24 cellular contexts compared by ENCODE assay signal in the genomic region with DNA sequence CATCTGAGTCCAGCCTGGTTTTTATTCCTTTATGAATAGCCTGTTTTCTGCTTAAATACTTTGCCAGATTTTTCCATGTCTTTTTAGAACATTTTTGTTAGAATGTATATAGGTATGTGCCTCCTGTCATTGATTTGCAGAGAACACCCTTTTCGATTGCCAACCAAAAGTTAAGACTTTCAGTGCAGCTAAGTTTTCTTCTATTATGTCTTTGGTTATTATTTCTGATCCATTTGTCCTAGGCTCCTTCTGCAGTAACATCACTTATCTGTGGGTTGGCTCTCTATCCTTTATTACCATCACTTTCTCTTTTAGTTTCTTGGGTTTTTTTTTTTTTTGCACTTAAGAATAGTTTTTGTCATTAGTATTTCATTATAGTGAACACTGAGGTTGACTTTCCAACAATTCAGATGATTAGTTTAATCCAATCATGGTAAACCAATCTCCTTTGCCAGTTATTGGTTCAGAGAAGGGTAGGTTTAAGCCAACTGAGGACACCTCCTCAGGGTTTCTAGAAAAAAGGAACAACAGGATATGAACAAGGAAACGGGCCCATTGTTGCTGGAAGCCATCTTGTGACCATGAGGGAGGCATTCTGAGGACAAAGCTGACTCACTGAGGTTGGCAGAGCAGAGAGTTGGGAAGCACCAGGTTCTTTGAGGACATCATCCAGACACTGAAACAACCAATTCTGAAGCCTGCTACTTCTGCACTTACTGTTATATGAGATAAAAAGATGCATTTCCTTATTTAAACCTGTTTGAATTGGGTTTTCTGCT. TPM values are rescaled to one million over a fixed set of nuclear protein-coding genes. Genes with fewer than 3 reads are reported as not detected.
DNase-seq lines count a peak whose midpoint lies in the region; ATAC-seq, FAIRE-seq and TF ChIP-seq lines count a peak whose summit lies in the region.
"Had no signal": no experiment of that assay in that cellular context is flagged by ENCODE, and none has a peak within 500 bp of the region (broad histone marks: within the 10 kb centered on the region; RNA-seq: fewer than 3 reads in every experiment).

No MANE protein-coding gene starts in this region.

- intact Hi-C loops in K562 (cut with micrococcal nuclease), result no loop called here

- FAIRE-seq in K562 (lab: Jason Lieb, UNC), result no peak
- FAIRE-seq: GM12891, HepG2 had no signal

- no peak overlapping the region for H3K4me2 ChIP-seq in K562 (ENCODE audit: insufficient read depth, low read length)

- no peak overlapping the region for H2AFZ ChIP-seq in K562 (ENCODE audit: low read depth, low read length)

- no peak for ATAC-seq in K562
- ATAC-seq in HG03460 (IDR thresholded peaks at IDR 0.05; ENCODE audit: unreplicated experiment), result no peak
- ATAC-seq in HG02981 (IDR thresholded peaks at IDR 0.05; ENCODE audit: unreplicated experiment), result no peak
- no peak for ATAC-seq in GM18861 (IDR thresholded peaks at IDR 0.05; ENCODE audit: unreplicated experiment)
- ATAC-seq: HepG2, Panc1, T-cell had no signal

- CTCF ChIA-PET in HEK293 (lab: Yijun Ruan, JAX) (interaction anchor here (0.7 kb wide), 1 partner anchor 24 kb away, joined by 3 read pairs; no protein-coding TSS in a partner anchor), K562 (lab: Yijun Ruan, JAX; ENCODE audit: low intra/inter-chr PET ratio) (no interaction called here)

- TF ChIP-seq EP300 in K562 (IDR thresholded peaks at IDR 0.05; ENCODE audit: low read length), result no peak

- TF ChIP-seq CTCF in HEK293 (tag by site-specific recombination; IDR thresholded peaks at IDR 0.05) (no peak), K562 (IDR thresholded peaks at IDR 0.05 in 2 of 3, conservative IDR thresholded peaks at IDR 0.05 in 1 of 3; ENCODE audit: insufficient read depth in 2 of 3, low read depth in 1 of 3, low read length in 3 of 3) (no peak), fibroblast of mammary gland (conservative IDR thresholded peaks at IDR 0.05; ENCODE audit: control insufficient read depth, insufficient read depth, low read depth, low read length) (no peak)

- no peaks in the 10 kb centered on the region for H3K36me3 ChIP-seq in HEK293 (ENCODE audit: control insufficient read depth in 2 of 2, insufficient read depth in 1 of 2, low read length in 2 of 2)
- H3K36me3 ChIP-seq in K562 (ENCODE audit: control insufficient read depth, insufficient read depth, low read length), result no peaks in the 10 kb centered on the region

- H3K9ac ChIP-seq in K562 (ENCODE audit: insufficient read depth in 1 of 2, low read depth in 2 of 2, low read length in 2 of 2), result no peak overlapping the region

- H3K27ac ChIP-seq in HEK293 (ENCODE audit: extremely low read depth, low read depth, low read length) (no peak overlapping the region), K562 (ENCODE audit: extremely low read depth, low read depth, low read length) (no peak overlapping the region)
- H3K27ac ChIP-seq: SJCRH30 had no signal

- WGBS in K562 (ENCODE audit: insufficient coverage, low coverage, missing lambda C conversion rate), result 0% methylated on average over 2 of the region's 2 CpGs

- no peak overlapping the region for H3K4me3 ChIP-seq in HEK293 (ENCODE audit: low read depth, low read length)
- no peak overlapping the region for H3K4me3 ChIP-seq in K562
- no peak overlapping the region for H3K4me3 ChIP-seq in fibroblast of mammary gland (ENCODE audit: control insufficient read depth, low read depth, low read length)
- H3K4me3 ChIP-seq: SJCRH30 had no signal

- no peaks in the 10 kb centered on the region for H3K9me3 ChIP-seq in HEK293 (ENCODE audit: control insufficient read depth, insufficient read depth, low read depth, low read length)
- no peaks in the 10 kb centered on the region for H3K9me3 ChIP-seq in K562 (replicated peaks; ENCODE audit: control insufficient read depth, insufficient read depth, low read depth, low read length)
- H3K9me3 ChIP-seq: SJCRH30 had no signal

- no peak for TF ChIP-seq POLR2A in K562 (conservative IDR thresholded peaks at IDR 0.05)

- no peaks in the 10 kb centered on the region for H3K9me1 ChIP-seq in K562 (ENCODE audit: control insufficient read depth, insufficient read depth, low read length)

- H4K20me1 ChIP-seq in K562 (replicated peaks; ENCODE audit: control insufficient read depth, insufficient read depth, low read length), result no peaks in the 10 kb centered on the region

- DNase-seq in K562 (ENCODE audit: extremely low read depth in 1 of 4, low spot score in 3 of 4), result no peak
- DNase-seq in fibroblast of mammary gland (ENCODE audit: low read depth), result peak; percentile 29
- no peak for DNase-seq in effector CD8-positive, alpha-beta T cell (lab: John Stamatoyannopoulos, UW)
- DNase-seq: CD4-positive, CD25-positive, alpha-beta regulatory T cell; COR-L47; DMS79 treated with DMSO at 0.1 percent for 48 hours; GOT3; KBM-7; NCI-H1105 treated with DMSO at 0.1 percent for 48 hours; NCI-H2029 treated with DMSO at 0.1 percent for 48 hours; NCI-H226; NCI-H510A treated with DMSO at 0.1 percent for 48 hours; NCI-H748 treated with DMSO at 0.1 percent for 48 hours; SJCRH30; T-cell had no signal

- no peaks in the 10 kb centered on the region for H3K79me2 ChIP-seq in K562 (ENCODE audit: control insufficient read depth, insufficient read depth, low read length)

- in situ Hi-C loops in K562 (cut with MboI), result no loop called here

- TF ChIP-seq RAD21 in K562 (CRISPR knock-in tag; conservative IDR thresholded peaks at IDR 0.05 in 1 of 2, IDR thresholded peaks at IDR 0.05 in 1 of 2), result no peak

- POLR2A ChIA-PET in HEK293 (lab: Yijun Ruan, JAX), result no interaction called here
- POLR2A ChIA-PET in K562 (lab: Yijun Ruan, JAX), result interaction anchor here (0.6 kb wide), 1 partner anchor 13 kb away, joined by 4 read pairs; no protein-coding TSS in a partner anchor

- H3K27me3 ChIP-seq in K562 (ENCODE audit: control insufficient read depth in 2 of 2, insufficient read depth in 2 of 2, low read length in 2 of 2), result peaks cover 3 to 18% of the 10 kb centered on the region in 2 experiments; a peak in 2 of 5 replicates
- H3K27me3 ChIP-seq: SJCRH30 had no signal

- no TSS peak for BruUV-seq in K562 (replicated peaks; lab: Mats Ljungman, UMichigan)

- no peaks in the 10 kb centered on the region for H3K4me1 ChIP-seq in HEK293 (ENCODE audit: control insufficient read depth, insufficient read depth, low read length)
- H3K4me1 ChIP-seq in K562 (replicated peaks in 1 of 2; ENCODE audit: control insufficient read depth in 2 of 2, insufficient read depth in 2 of 2, low read length in 2 of 2), result no peaks in the 10 kb centered on the region
- H3K4me1 ChIP-seq: SJCRH30 had no signal

TF ChIP-seq in HEK293, 187 proteins besides CTCF, POLR2A, EP300 and RAD21:
- TF ChIP-seq SETDB1 (IDR thresholded peaks at IDR 0.05; ENCODE audit: insufficient read length, low read length), result peak; percentile 78
- no peak for TF ChIP-seq ZNF354C (tag by site-specific recombination; IDR thresholded peaks at IDR 0.05; ENCODE audit: borderline replicate concordance, low read depth)
TF ChIP-seq in HEK293: peak in this region for 1.

TF ChIP-seq in K562, 482 proteins besides CTCF, POLR2A, EP300 and RAD21:
- TF ChIP-seq ZNF583 (CRISPR knock-in tag; IDR thresholded peaks at IDR 0.05) (peak; percentile 92), TCF7 (IDR thresholded peaks at IDR 0.05; ENCODE audit: borderline replicate concordance) (no peak)

RNA-seq across cellular contexts. Expression of a gene that starts 37.9 kb away (rescaled TPM):
- 0.60 TPM in 1 of 2 replicates, not detected in the other for total RNA-seq in K562 (2011; cell fraction: chromatin; rRNA removed; ENCODE audit: low replicate concordance)
- total RNA-seq in K562 (2011; cell fraction: nucleolus; rRNA removed), result 0.26 and 0.67 TPM in 2 replicates
- total RNA-seq in K562 (2011; cell fraction: nucleoplasm; rRNA removed), result 0.29 and 0.69 TPM in 2 replicates
- total RNA-seq in K562 (2014; rRNA removed) (0.33 and 0.50 TPM in 2 replicates), K562 (2014; rRNA removed; fragmentation: Illumina TruSeq; extraction: Trizol) (0.25 TPM in 1 of 2 replicates, not detected in the other), K562 (2015; rRNA removed; fragmentation: Illumina TruSeq; extraction: Trizol) (0.36 and 0.49 TPM in 2 replicates), K562 (2021) (0.53 and 0.54 TPM in 2 replicates)
- polyA plus RNA-seq in K562 (2011; rRNA removed) (0.20 TPM in 1 of 2 replicates, not detected in the other), K562 (2014; fragmentation: Illumina TruSeq; extraction: Trizol) (0.16 and 0.19 TPM in 2 replicates), K562 (2014; fragmentation: Nextera tagmentation; extraction: Ambion mirVana) (under 1 TPM in 1 of 2 experiments, not detected in 1; 0.03 TPM), K562 (2014; rRNA removed) (0.28 and 0.47 TPM in 2 replicates)
- polyA plus RNA-seq in K562 (2011; cell fraction: cytosol; rRNA removed), result 0.04 and 0.67 TPM in 2 replicates
- polyA plus RNA-seq in K562 (2011; cell fraction: nucleus; rRNA removed), result 0.10 and 0.46 TPM in 2 replicates
- 0.25 and 0.40 TPM in 2 replicates for polyA plus RNA-seq in K562 (2012)
- polyA minus RNA-seq in K562 (2011; rRNA and poly(A)+ RNA removed), result 0.18 TPM in 1 of 2 replicates, not detected in the other
- not detected in 2 replicates for polyA minus RNA-seq in K562 (2011; cell fraction: cytosol; rRNA and poly(A)+ RNA removed)
- 0.22 and 1.1 TPM in 2 replicates for polyA minus RNA-seq in K562 (2011; cell fraction: nucleus; rRNA and poly(A)+ RNA removed)
- total RNA-seq: A673; CD4-positive, CD25-positive, alpha-beta regulatory T cell; HepG2; T-cell had no signal
- polyA plus RNA-seq: CD4-positive, CD25-positive, alpha-beta regulatory T cell; HepG2 had no signal

RNA-seq across cellular contexts. Expression of a gene that starts 58.1 kb away (rescaled TPM):
- not detected in 2 replicates for total RNA-seq in K562 (2011; cell fraction: chromatin; rRNA removed; ENCODE audit: low replicate concordance)
- total RNA-seq in K562 (2011; cell fraction: nucleolus; rRNA removed), result not detected in 2 replicates
- total RNA-seq in K562 (2011; cell fraction: nucleoplasm; rRNA removed), result not detected in 2 replicates
- total RNA-seq in K562 (2014; rRNA removed) (not detected in 2 replicates), K562 (2014; rRNA removed; fragmentation: Illumina TruSeq; extraction: Trizol) (not detected in 2 replicates), K562 (2015; rRNA removed; fragmentation: Illumina TruSeq; extraction: Trizol) (not detected in 2 replicates), K562 (2021) (not detected in 2 replicates)
- polyA plus RNA-seq in K562 (2011; rRNA removed) (not detected in 2 replicates), K562 (2014; fragmentation: Illumina TruSeq; extraction: Trizol) (not detected in 2 replicates), K562 (2014; fragmentation: Nextera tagmentation; extraction: Ambion mirVana) (not detected), K562 (2014; rRNA removed) (not detected in 2 replicates)
- not detected in 2 replicates for polyA plus RNA-seq in K562 (2011; cell fraction: cytosol; rRNA removed)
- not detected in 2 replicates for polyA plus RNA-seq in K562 (2011; cell fraction: nucleus; rRNA removed)
- polyA plus RNA-seq in K562 (2012), result not detected in 2 replicates
- polyA minus RNA-seq in K562 (2011; rRNA and poly(A)+ RNA removed), result not detected in 2 replicates
- not detected in 2 replicates for polyA minus RNA-seq in K562 (2011; cell fraction: cytosol; rRNA and poly(A)+ RNA removed)
- polyA minus RNA-seq in K562 (2011; cell fraction: nucleus; rRNA and poly(A)+ RNA removed), result not detected in 2 replicates
- total RNA-seq: A673; CD4-positive, CD25-positive, alpha-beta regulatory T cell; HepG2; T-cell had no signal
- polyA plus RNA-seq: BJ; CD4-positive, CD25-positive, alpha-beta regulatory T cell; HepG2 had no signal
